12 cellular contexts compared by ENCODE assay signal in genomic region chr19:55248704-55249103, GRCh38. TPM values are rescaled to one million over a fixed set of nuclear protein-coding genes. Genes with fewer than 3 reads are reported as not detected.
A peak's percentile ranks its signal among the peaks of the same experiment; 100 is the strongest.
DNase-seq lines count a peak whose midpoint lies in the region; ATAC-seq and TF ChIP-seq lines count a peak whose summit lies in the region.
"Had no signal": no experiment of that assay in that cellular context is flagged by ENCODE, and none has a peak within 500 bp of the region (broad histone marks: within the 10 kb centered on the region; RNA-seq: fewer than 3 reads in every experiment).

No MANE protein-coding gene starts in this region.

- WGBS in endodermal cell (ENCODE audit: insufficient coverage in 1 of 2, insufficient read length in 1 of 2), 2 experiments: 92 to 94% methylated on average over 8 to 9 of the region's 9 CpGs

- ATAC-seq in T-helper 17 cell (no peak), GM21447 (IDR thresholded peaks at IDR 0.05; ENCODE audit: unreplicated experiment) (no peak)
- no peak for ATAC-seq in stimulated activated naive B cell treated with anti-CD40 and anti-IgM and Interleukin-4, amounts not matched to agents 10 μg/mL and 1 μg/mL and 100 μg/mL, for 72 hours (replicated peaks)

- DNase-seq in activated naive CD4-positive, alpha-beta T cell treated with anti-CD3 and anti-CD28 coated beads, Interleukin-2, amount 10 ng/mL, durations not matched to agents 7 days and 5 days: no peak
- DNase-seq in activated naive CD4-positive, alpha-beta T cell treated with anti-CD3 and anti-CD28 coated beads, Interleukin-2, amount 50 U/mL, for 16 hours: no peak
- DNase-seq in T-helper 17 cell: no peak
- no peak for DNase-seq in endodermal cell
- DNase-seq in stimulated activated naive B cell treated with anti-CD40 and anti-IgM and Interleukin-4, amounts not matched to agents 10 μg/mL and 1 μg/mL and 100 μg/mL, for 72 hours: no peak
- DNase-seq in endothelial cell (ENCODE audit: low spot score): no peak
- DNase-seq in NCI-H1930 (lab: John Stamatoyannopoulos, UW): no peak
- DNase-seq: hippocampal formation, Kasumi-1, NCI-H1417 treated with DMSO at 0.1 percent for 48 hours had no signal

- H3K27me3 Mint-ChIP-seq in activated naive CD4-positive, alpha-beta T cell treated with anti-CD3 and anti-CD28 coated beads, Interleukin-2, amount 10 ng/mL, durations not matched to agents 7 days and 5 days: no peaks in the 10 kb centered on the region
- H3K27me3 Mint-ChIP-seq in T-helper 17 cell (no peaks in the 10 kb centered on the region), endodermal cell (ENCODE audit: insufficient read depth) (no peaks in the 10 kb centered on the region), endothelial cell (ENCODE audit: unreplicated experiment) (peaks cover 14% of the 10 kb centered on the region)
- H3K27me3 Mint-ChIP-seq in stimulated activated naive B cell treated with anti-CD40 and anti-IgM and Interleukin-4, amounts not matched to agents 10 μg/mL and 1 μg/mL and 100 μg/mL, for 72 hours: no peaks in the 10 kb centered on the region

- no peaks in the 10 kb centered on the region for H3K27me3 ChIP-seq in endodermal cell (ENCODE audit: control insufficient read depth, insufficient read depth, low read length, poor library complexity, severe bottlenecking)

- H3K4me1 Mint-ChIP-seq in activated naive CD4-positive, alpha-beta T cell treated with anti-CD3 and anti-CD28 coated beads, Interleukin-2, amount 10 ng/mL, durations not matched to agents 7 days and 5 days: peaks cover 47% of the 10 kb centered on the region
- H3K4me1 Mint-ChIP-seq in T-helper 17 cell: peaks cover 34% of the 10 kb centered on the region
- H3K4me1 Mint-ChIP-seq in endodermal cell: peaks cover 8% of the 10 kb centered on the region
- H3K4me1 Mint-ChIP-seq in stimulated activated naive B cell treated with anti-CD40 and anti-IgM and Interleukin-4, amounts not matched to agents 10 μg/mL and 1 μg/mL and 100 μg/mL, for 72 hours: peaks cover 39 to 63% of the 10 kb centered on the region in 2 donors
- no peaks in the 10 kb centered on the region for H3K4me1 Mint-ChIP-seq in endothelial cell (ENCODE audit: unreplicated experiment)

- no peak overlapping the region for H3K27ac ChIP-seq in endodermal cell (ENCODE audit: low read depth, low read length)

- H3K4me3 ChIP-seq in endodermal cell (ENCODE audit: low read length): no peak overlapping the region
- H3K4me3 ChIP-seq: mucosa of descending colon had no signal

- TF ChIP-seq CTCF in endodermal cell (conservative IDR thresholded peaks at IDR 0.05) (no peak), endothelial cell (IDR thresholded peaks at IDR 0.05; ENCODE audit: unreplicated experiment) (no peak)

- peaks cover 30% of the 10 kb centered on the region for H3K36me3 Mint-ChIP-seq in activated naive CD4-positive, alpha-beta T cell treated with anti-CD3 and anti-CD28 coated beads, Interleukin-2, amount 10 ng/mL, durations not matched to agents 7 days and 5 days
- H3K36me3 Mint-ChIP-seq in T-helper 17 cell (ENCODE audit: low read depth) (no peaks in the 10 kb centered on the region), endodermal cell (ENCODE audit: low read depth) (peaks cover 16% of the 10 kb centered on the region), endothelial cell (ENCODE audit: low read depth, unreplicated experiment) (peaks cover 14% of the 10 kb centered on the region)
- peaks cover 23 to 35% of the 10 kb centered on the region in 2 donors for H3K36me3 Mint-ChIP-seq in stimulated activated naive B cell treated with anti-CD40 and anti-IgM and Interleukin-4, amounts not matched to agents 10 μg/mL and 1 μg/mL and 100 μg/mL, for 72 hours

- H3K4me3 Mint-ChIP-seq in activated naive CD4-positive, alpha-beta T cell treated with anti-CD3 and anti-CD28 coated beads, Interleukin-2, amount 10 ng/mL, durations not matched to agents 7 days and 5 days: no peak overlapping the region
- H3K4me3 Mint-ChIP-seq in T-helper 17 cell: peak overlapping the region; percentile 49
- no peak overlapping the region for H3K4me3 Mint-ChIP-seq in endodermal cell
- H3K4me3 Mint-ChIP-seq in stimulated activated naive B cell treated with anti-CD40 and anti-IgM and Interleukin-4, amounts not matched to agents 10 μg/mL and 1 μg/mL and 100 μg/mL, for 72 hours: no peak overlapping the region
- H3K4me3 Mint-ChIP-seq in endothelial cell (ENCODE audit: unreplicated experiment): no peak overlapping the region

- H3K9me3 Mint-ChIP-seq in activated naive CD4-positive, alpha-beta T cell treated with anti-CD3 and anti-CD28 coated beads, Interleukin-2, amount 10 ng/mL, durations not matched to agents 7 days and 5 days: no peaks in the 10 kb centered on the region
- H3K9me3 Mint-ChIP-seq in endodermal cell (no peaks in the 10 kb centered on the region), endothelial cell (ENCODE audit: unreplicated experiment) (no peaks in the 10 kb centered on the region)
- no peaks in the 10 kb centered on the region for H3K9me3 Mint-ChIP-seq in stimulated activated naive B cell treated with anti-CD40 and anti-IgM and Interleukin-4, amounts not matched to agents 10 μg/mL and 1 μg/mL and 100 μg/mL, for 72 hours

- peaks cover 26% of the 10 kb centered on the region for H3K36me3 ChIP-seq in endodermal cell (ENCODE audit: control insufficient read depth, insufficient read depth, low read length)

- peak overlapping the region; percentile 42 for H3K27ac Mint-ChIP-seq in activated naive CD4-positive, alpha-beta T cell treated with anti-CD3 and anti-CD28 coated beads, Interleukin-2, amount 10 ng/mL, durations not matched to agents 7 days and 5 days
- H3K27ac Mint-ChIP-seq in T-helper 17 cell: peak overlapping the region; percentile 83
- H3K27ac Mint-ChIP-seq in endodermal cell: peak overlapping the region; percentile 29
- peak overlapping the region; percentile 87 for H3K27ac Mint-ChIP-seq in stimulated activated naive B cell treated with anti-CD40 and anti-IgM and Interleukin-4, amounts not matched to agents 10 μg/mL and 1 μg/mL and 100 μg/mL, for 72 hours
- no peak overlapping the region for H3K27ac Mint-ChIP-seq in endothelial cell (ENCODE audit: unreplicated experiment)

- CTCF ChIA-PET in activated naive CD4-positive, alpha-beta T cell treated with anti-CD3 and anti-CD28 coated beads, Interleukin-2, amount 10 ng/mL, durations not matched to agents 7 days and 5 days (lab: Charles Lee): no interaction called here

- H3K9me3 ChIP-seq in T-helper 17 cell (ENCODE audit: control insufficient read depth, low read length, poor library complexity, severe bottlenecking) (no peaks in the 10 kb centered on the region), endodermal cell (ENCODE audit: control insufficient read depth, low read length) (no peaks in the 10 kb centered on the region)
- H3K9me3 ChIP-seq: mucosa of descending colon had no signal

- H3K4me1 ChIP-seq in endodermal cell (ENCODE audit: control insufficient read depth, insufficient read depth, low read length): no peaks in the 10 kb centered on the region

- no peak overlapping the region for H3K9ac ChIP-seq in endodermal cell (ENCODE audit: extremely low read depth, low read length, poor library complexity, severe bottlenecking)

RNA-seq across cellular contexts. Expression of gene PPP6R1, which starts 10.1 kb away (rescaled TPM):
- total RNA-seq in T-helper 17 cell (100 to 1,000 TPM; 183 to 186 TPM), endodermal cell (10 to 100 TPM; 74.8 to 79.9 TPM), endothelial cell (ENCODE audit: unreplicated experiment) (65.6 TPM)
- polyA plus RNA-seq in endodermal cell (2013, experiment 1 of 2): 42.2 TPM
- 39.1 TPM for polyA plus RNA-seq in endodermal cell (2013, experiment 2 of 2)

RNA-seq across cellular contexts. Expression of gene TMEM86B, which starts 20.1 kb away (rescaled TPM):
- total RNA-seq in T-helper 17 cell (10 to 100 TPM; 12.4 to 12.8 TPM), endodermal cell (1 to 10 TPM; 2.9 to 5.9 TPM), endothelial cell (ENCODE audit: unreplicated experiment) (4.1 TPM)
- polyA plus RNA-seq in endodermal cell (2013, experiment 1 of 2): 4.9 TPM
- 3.5 TPM for polyA plus RNA-seq in endodermal cell (2013, experiment 2 of 2)

RNA-seq across cellular contexts. Expression of gene HSPBP1, which starts 31.2 kb away (rescaled TPM):
- 10 to 100 TPM; 19.1 to 23.1 TPM for total RNA-seq in T-helper 17 cell
- 10 to 100 TPM; 43.7 to 48.5 TPM for total RNA-seq in endodermal cell
- polyA plus RNA-seq in endodermal cell (2013, experiment 1 of 2): 38.6 TPM
- 41.3 TPM for polyA plus RNA-seq in endodermal cell (2013, experiment 2 of 2)
- 24.6 TPM for total RNA-seq in endothelial cell (ENCODE audit: unreplicated experiment)

RNA-seq across cellular contexts. Expression of gene BRSK1, which starts 35.1 kb away (rescaled TPM):
- total RNA-seq in T-helper 17 cell (1 to 10 TPM; 3.0 to 7.4 TPM), endodermal cell (10 to 100 TPM; 75.9 to 91.4 TPM), endothelial cell (ENCODE audit: unreplicated experiment) (14.1 TPM)
- polyA plus RNA-seq in endodermal cell (2013, experiment 1 of 2): 53.5 TPM
- polyA plus RNA-seq in endodermal cell (2013, experiment 2 of 2): 51.8 TPM

RNA-seq across cellular contexts. Expression of gene PTPRH, which starts 39.4 kb away (rescaled TPM):
- total RNA-seq in T-helper 17 cell (not detected), endodermal cell (not detected), endothelial cell (ENCODE audit: unreplicated experiment) (not detected)
- 2.1 TPM for polyA plus RNA-seq in endodermal cell (2013, experiment 1 of 2)
- polyA plus RNA-seq in endodermal cell (2013, experiment 2 of 2): 1.3 TPM
